In the genomic region with DNA sequence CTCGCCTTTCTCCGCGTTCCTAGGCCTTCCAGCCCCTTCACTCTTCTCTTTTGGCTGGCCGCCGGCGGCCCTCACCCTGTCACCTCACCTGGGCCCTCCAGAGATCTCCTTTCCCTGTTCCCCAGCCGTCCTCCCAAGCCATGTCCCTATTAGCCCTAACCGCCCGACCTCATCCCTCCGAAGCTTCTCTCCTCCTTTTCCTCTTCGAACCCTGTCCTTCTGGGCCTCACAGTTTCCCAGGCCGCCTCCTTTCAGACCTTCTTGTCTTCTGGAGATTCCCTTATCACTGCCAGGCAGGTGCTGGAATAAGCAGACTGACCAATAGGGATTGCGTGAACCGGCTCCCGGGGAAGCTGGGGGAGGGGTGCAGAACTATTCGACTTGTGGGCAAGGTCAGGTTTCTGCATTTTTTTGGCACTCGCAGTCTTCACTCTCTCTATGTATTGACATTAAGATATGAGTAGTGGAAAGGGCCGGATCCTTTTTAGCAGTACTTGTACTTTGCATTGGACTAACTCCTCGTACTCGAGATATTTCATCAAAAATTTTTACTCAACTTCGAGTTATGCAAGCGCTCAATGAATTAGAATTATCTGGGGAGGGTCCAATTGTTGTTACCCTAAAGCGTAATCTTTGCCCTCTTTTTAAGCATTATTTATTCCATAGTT, we compare ENCODE assay signal across 8 cellular contexts. TPM values are rescaled to one million over a fixed set of nuclear protein-coding genes. Genes with fewer than 3 reads are reported as not detected.
DNase-seq lines count a peak whose midpoint lies in the region; ATAC-seq, FAIRE-seq and TF ChIP-seq lines count a peak whose summit lies in the region.

No MANE protein-coding gene starts in this region.

- WGBS in adipose tissue, 3 donors, result 1 to 2% (median 2%) methylated on average over 23 of the region's 23 CpGs
- 0 to 2% methylated on average over 21 to 23 of the region's 23 CpGs for WGBS in pancreas, 2 donors

- TF ChIP-seq CTCF in pancreas (IDR thresholded peaks at IDR 0.05), result no peak

- H3K4me1 ChIP-seq in pancreas, result peaks cover 15 to 32% (median 30%) of the 10 kb centered on the region in 3 donors

- no peak for FAIRE-seq in pancreas (lab: Jason Lieb, UNC)

- POLR2A ChIA-PET in HEK293T (lab: Yijun Ruan, JAX), result interaction anchor here (1.0 to 2.6 kb wide), 4 partner anchors 8 to 136 kb away, joined by 3 to 9 read pairs (median 6); a partner anchor contains a TSS

- no peaks in the 10 kb centered on the region for H3K9me3 ChIP-seq in pancreas

- ATAC-seq in left cardiac atrium, result peak; percentile 28 to 44
- ATAC-seq in pancreas, result peak; percentile 65 to 71 (median 66)
- ATAC-seq in GM19035 (IDR thresholded peaks at IDR 0.05; ENCODE audit: unreplicated experiment), result no peak

- intact Hi-C loops in left cardiac atrium (cut with DNase I) (no loop called here), pancreas (cut with DNase I) (no loop called here)

- H3K27me3 ChIP-seq in pancreas, result no peaks in the 10 kb centered on the region

- H3K4me3 ChIP-seq in pancreas, result peak overlapping the region; percentile 63 to 84 (median 78)

- H3K27ac ChIP-seq in adipose tissue (ENCODE audit: low read depth, low read length) (peak overlapping the region; percentile 73), pancreas (peak overlapping the region; percentile 61 to 96 (median 82))

- DNase-seq in CMK (ENCODE audit: low read depth) (peak; percentile 82), HEK293T (ENCODE audit: extremely low spot score) (peak; percentile 28), NOMO-1 treated with DMSO at 0.1 percent for 48 hours (lab: John Stamatoyannopoulos, UW; ENCODE audit: unreplicated experiment) (peak; percentile 20), left cardiac atrium (peak; percentile 66), pancreas (peak; percentile 72 to 88 (median 83)), GM19238 (ENCODE audit: insufficient read length, low spot score) (no peak)

- no peaks in the 10 kb centered on the region for H3K36me3 ChIP-seq in pancreas

- CTCF ChIA-PET in HEK293T (lab: Yijun Ruan, JAX), result interaction anchor here (0.5 kb wide), 1 partner anchor 11 kb away, joined by 5 read pairs; no protein-coding TSS in a partner anchor

TF ChIP-seq in HEK293T, 16 proteins besides CTCF, POLR2A, EP300 and RAD21:
- TF ChIP-seq CTBP1 (IDR thresholded peaks at IDR 0.05; ENCODE audit: borderline replicate concordance), result no peak
- TF ChIP-seq ARNT (IDR thresholded peaks at IDR 0.05), result no peak
- TF ChIP-seq L3MBTL2 (conservative IDR thresholded peaks at IDR 0.05), result 0 out of 2 replicates have a peak, but pooled peaks have one; percentile 11
- no peak for TF ChIP-seq TARDBP (IDR thresholded peaks at IDR 0.05)
- TF ChIP-seq, protein P1, sequence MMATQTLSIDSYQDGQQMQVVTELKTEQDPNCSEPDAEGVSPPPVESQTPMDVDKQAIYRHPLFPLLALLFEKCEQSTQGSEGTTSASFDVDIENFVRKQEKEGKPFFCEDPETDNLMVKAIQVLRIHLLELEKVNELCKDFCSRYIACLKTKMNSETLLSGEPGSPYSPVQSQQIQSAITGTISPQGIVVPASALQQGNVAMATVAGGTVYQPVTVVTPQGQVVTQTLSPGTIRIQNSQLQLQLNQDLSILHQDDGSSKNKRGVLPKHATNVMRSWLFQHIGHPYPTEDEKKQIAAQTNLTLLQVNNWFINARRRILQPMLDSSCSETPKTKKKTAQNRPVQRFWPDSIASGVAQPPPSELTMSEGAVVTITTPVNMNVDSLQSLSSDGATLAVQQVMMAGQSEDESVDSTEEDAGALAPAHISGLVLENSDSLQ (IDR thresholded peaks at IDR 0.05), result no peak
- TF ChIP-seq HDGF (IDR thresholded peaks at IDR 0.05; ENCODE audit: borderline replicate concordance), result no peak

RNA-seq across cellular contexts. Expression of a gene that starts 0.7 kb away (rescaled TPM):
- 10 to 100 TPM; 13.7 to 35.5 (median 25.1) TPM for polyA plus RNA-seq in adipose tissue
- 10 to 100 TPM; 47.2 to 48.9 TPM for total RNA-seq in left cardiac atrium
- 10 to 100 TPM; 11.6 to 19.2 (median 14.4) TPM for total RNA-seq in pancreas
- 10 to 100 TPM; 22.8 to 26.7 TPM for polyA plus RNA-seq in pancreas
